Comparison of ENCODE assay signal across 17 cellular contexts in the genomic region with DNA sequence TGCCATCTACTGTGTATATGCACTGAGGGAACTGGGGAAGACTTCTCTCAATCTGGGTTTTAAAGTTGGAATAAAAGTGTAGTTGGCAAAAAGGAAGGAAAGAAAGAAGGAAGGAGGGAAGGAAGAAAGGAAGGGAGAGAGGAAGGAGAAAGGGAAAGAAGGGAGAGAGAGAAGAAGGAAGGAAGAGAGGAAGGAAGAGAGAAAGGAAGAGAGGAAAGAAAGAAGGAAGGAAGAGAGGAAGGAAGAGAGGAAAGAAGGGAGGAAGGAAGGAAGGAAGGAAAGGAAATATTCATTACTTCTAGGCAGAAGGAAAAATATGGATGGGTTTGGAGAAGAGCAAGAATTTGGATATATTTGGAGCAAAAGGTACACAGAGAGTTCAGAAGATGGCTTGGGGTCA.
DNase-seq lines count a peak whose midpoint lies in the region; ATAC-seq and TF ChIP-seq lines count a peak whose summit lies in the region.
"Had no signal": no experiment of that assay in that cellular context is flagged by ENCODE, and none has a peak within 500 bp of the region (broad histone marks: within the 10 kb centered on the region; RNA-seq: fewer than 3 reads in every experiment).

No MANE protein-coding gene starts in this region.

- CTCF ChIA-PET in HEK293 (lab: Yijun Ruan, JAX), result no interaction called here

- peak overlapping the region in 9 of 11 experiments; percentile 2 to 90 (median 86); a peak in 8 of 22 replicates for H3K27ac ChIP-seq in BLaER1 treated with 17β-estradiol and CSF1 and Interleukin-3, amounts not matched to agents 10 nM and 100 nM
- H3K27ac ChIP-seq in HEK293 (ENCODE audit: extremely low read depth, low read depth, low read length) (no peak overlapping the region), Karpas-422 (ENCODE audit: low read length) (no peak overlapping the region)
- H3K27ac ChIP-seq: BLaER1, C4-2B had no signal

- POLR2A ChIA-PET in HEK293 (lab: Yijun Ruan, JAX), result no interaction called here

- H3K4me2 ChIP-seq in BLaER1 treated with 17β-estradiol and CSF1 and Interleukin-3, amounts not matched to agents 10 nM and 100 nM, result peak overlapping the region in 5 of 11 experiments; percentile 56 to 87 (median 72); a peak in 7 of 22 replicates
- H3K4me2 ChIP-seq in Karpas-422 (ENCODE audit: low read depth, low read length, poor library complexity, severe bottlenecking), result no peak overlapping the region
- H3K4me2 ChIP-seq: BLaER1 had no signal

- H3K9me2 ChIP-seq in Karpas-422 (replicated peaks; ENCODE audit: insufficient read depth, low read length), result no peaks in the 10 kb centered on the region

- H3K27me3 ChIP-seq in BLaER1 treated with 17β-estradiol and CSF1 and Interleukin-3, amounts not matched to agents 10 nM and 100 nM, result no peaks in the 10 kb centered on the region
- H3K27me3 ChIP-seq in Karpas-422 (ENCODE audit: low read length), result no peaks in the 10 kb centered on the region
- H3K27me3 ChIP-seq: BE2C, BLaER1 had no signal

- peak overlapping the region; percentile 51 for H2AFZ ChIP-seq in Karpas-422 (ENCODE audit: low read length)

- no peak overlapping the region for H3K9ac ChIP-seq in BLaER1 treated with 17β-estradiol and CSF1 and Interleukin-3, amounts not matched to agents 10 nM and 100 nM
- H3K9ac ChIP-seq in Karpas-422 (ENCODE audit: low read length), result no peak overlapping the region
- H3K9ac ChIP-seq: BLaER1 had no signal

- H3K4me1 Mint-ChIP-seq in stimulated activated naive B cell treated with anti-CD40 and anti-IgM and Interleukin-4, amounts not matched to agents 10 μg/mL and 1 μg/mL and 100 μg/mL, for 72 hours, result peaks cover 6 to 8% of the 10 kb centered on the region in 2 donors

- H3K36me3 Mint-ChIP-seq in stimulated activated naive B cell treated with anti-CD40 and anti-IgM and Interleukin-4, amounts not matched to agents 10 μg/mL and 1 μg/mL and 100 μg/mL, for 72 hours, result no peaks in the 10 kb centered on the region
- H3K36me3 Mint-ChIP-seq: CD8-positive, alpha-beta T cell had no signal

- no peak for TF ChIP-seq CTCF in HEK293 (tag by site-specific recombination; IDR thresholded peaks at IDR 0.05)

- DNase-seq in Karpas-422 (no peak), dermis blood vessel endothelial cell (no peak)
- no peak for DNase-seq in stimulated activated naive B cell treated with anti-CD40 and anti-IgM and Interleukin-4, amounts not matched to agents 10 μg/mL and 1 μg/mL and 100 μg/mL, for 72 hours
- no peak for DNase-seq in activated naive CD4-positive, alpha-beta T cell treated with Interleukin-2 at 50 U/mL for 16 hours
- DNase-seq: 8988T; ACHN; BE2C; Caco-2; Calu3; CD4-positive, alpha-beta T cell; CD8-positive, alpha-beta T cell; DMS79 treated with DMSO at 0.1 percent for 48 hours; GF-D8 had no signal

- peaks cover 16 to 67% (median 46%) of the 10 kb centered on the region in 10 experiments for H3K4me1 ChIP-seq in BLaER1 treated with 17β-estradiol and CSF1 and Interleukin-3, amounts not matched to agents 10 nM and 100 nM
- H3K4me1 ChIP-seq in HEK293 (ENCODE audit: control insufficient read depth, insufficient read depth, low read length) (no peaks in the 10 kb centered on the region), Karpas-422 (ENCODE audit: low read length) (peaks cover 20% of the 10 kb centered on the region)
- H3K4me1 ChIP-seq: BE2C, Caco-2 had no signal

- peaks cover 8 to 10% of the 10 kb centered on the region in 2 donors for H3K9me3 Mint-ChIP-seq in stimulated activated naive B cell treated with anti-CD40 and anti-IgM and Interleukin-4, amounts not matched to agents 10 μg/mL and 1 μg/mL and 100 μg/mL, for 72 hours

- H3K27me3 Mint-ChIP-seq in stimulated activated naive B cell treated with anti-CD40 and anti-IgM and Interleukin-4, amounts not matched to agents 10 μg/mL and 1 μg/mL and 100 μg/mL, for 72 hours, result peaks cover 22 to 29% of the 10 kb centered on the region in 2 donors
- H3K27me3 Mint-ChIP-seq: CD4-positive, alpha-beta T cell had no signal

- no peaks in the 10 kb centered on the region for H3K36me3 ChIP-seq in BLaER1 treated with 17β-estradiol and CSF1 and Interleukin-3, amounts not matched to agents 10 nM and 100 nM
- H3K36me3 ChIP-seq in HEK293 (ENCODE audit: control insufficient read depth in 2 of 2, insufficient read depth in 1 of 2, low read length in 2 of 2), result no peaks in the 10 kb centered on the region
- no peaks in the 10 kb centered on the region for H3K36me3 ChIP-seq in Karpas-422 (ENCODE audit: insufficient read depth, low read length)
- H3K36me3 ChIP-seq: BE2C, BLaER1 had no signal

- no peaks in the 10 kb centered on the region for H3K79me2 ChIP-seq in Karpas-422 (ENCODE audit: low read length)

- H4K20me1 ChIP-seq in BLaER1 treated with 17β-estradiol and CSF1 and Interleukin-3, amounts not matched to agents 10 nM and 100 nM, result no peaks in the 10 kb centered on the region
- H4K20me1 ChIP-seq in Karpas-422 (ENCODE audit: insufficient read depth, low read depth, low read length), result no peaks in the 10 kb centered on the region
- H4K20me1 ChIP-seq: BLaER1 had no signal

- H3K4me3 Mint-ChIP-seq in stimulated activated naive B cell treated with anti-CD40 and anti-IgM and Interleukin-4, amounts not matched to agents 10 μg/mL and 1 μg/mL and 100 μg/mL, for 72 hours, result no peak overlapping the region
- H3K4me3 Mint-ChIP-seq: CD4-positive, alpha-beta T cell; CD8-positive, alpha-beta T cell had no signal

- no peak overlapping the region for H3K4me3 ChIP-seq in BLaER1 treated with 17β-estradiol and CSF1 and Interleukin-3, amounts not matched to agents 10 nM and 100 nM
- H3K4me3 ChIP-seq in HEK293 (ENCODE audit: low read depth, low read length) (no peak overlapping the region), Karpas-422 (ENCODE audit: low read length) (no peak overlapping the region)
- H3K4me3 ChIP-seq: BLaER1 had no signal

- peaks cover 0 to 25% (median 11%) of the 10 kb centered on the region in 11 experiments; a peak in 13 of 22 replicates for H3K9me3 ChIP-seq in BLaER1 treated with 17β-estradiol and CSF1 and Interleukin-3, amounts not matched to agents 10 nM and 100 nM (replicated peaks in 1 of 11)
- H3K9me3 ChIP-seq in HEK293 (ENCODE audit: control insufficient read depth, insufficient read depth, low read depth, low read length), result no peaks in the 10 kb centered on the region
- no peaks in the 10 kb centered on the region for H3K9me3 ChIP-seq in Karpas-422 (ENCODE audit: low read length)
- H3K9me3 ChIP-seq: BE2C, Caco-2 had no signal

- no peak for ATAC-seq in stimulated activated naive B cell treated with anti-CD40 and anti-IgM and Interleukin-4, amounts not matched to agents 10 μg/mL and 1 μg/mL and 100 μg/mL, for 72 hours (replicated peaks)
- ATAC-seq: CD8-positive, alpha-beta T cell had no signal

- H3K27ac Mint-ChIP-seq in stimulated activated naive B cell treated with anti-CD40 and anti-IgM and Interleukin-4, amounts not matched to agents 10 μg/mL and 1 μg/mL and 100 μg/mL, for 72 hours, result no peak overlapping the region
- H3K27ac Mint-ChIP-seq: CD4-positive, alpha-beta T cell; CD8-positive, alpha-beta T cell had no signal

TF ChIP-seq in HEK293, 187 proteins besides CTCF, POLR2A, EP300 and RAD21:
- TF ChIP-seq ZNF366 (tag by site-specific recombination; conservative IDR thresholded peaks at IDR 0.05), result peak; percentile 80
- no peak for TF ChIP-seq ZNF518A (tag by site-specific recombination; conservative IDR thresholded peaks at IDR 0.05; ENCODE audit: low read depth)

Comparison
In these comparisons a context has a peak if more than half of its experiments do, and no peak if none do; other contexts are left out.
1. H3K27ac ChIP-seq: peak in BLaER1 treated with 17β-estradiol and CSF1 and Interleukin-3, amounts not matched to agents 10 nM and 100 nM (9 of 11); none in HEK293 (single experiment) and Karpas-422 (single experiment).